ENCODE assay signal across 9 cellular contexts in the genomic region with DNA sequence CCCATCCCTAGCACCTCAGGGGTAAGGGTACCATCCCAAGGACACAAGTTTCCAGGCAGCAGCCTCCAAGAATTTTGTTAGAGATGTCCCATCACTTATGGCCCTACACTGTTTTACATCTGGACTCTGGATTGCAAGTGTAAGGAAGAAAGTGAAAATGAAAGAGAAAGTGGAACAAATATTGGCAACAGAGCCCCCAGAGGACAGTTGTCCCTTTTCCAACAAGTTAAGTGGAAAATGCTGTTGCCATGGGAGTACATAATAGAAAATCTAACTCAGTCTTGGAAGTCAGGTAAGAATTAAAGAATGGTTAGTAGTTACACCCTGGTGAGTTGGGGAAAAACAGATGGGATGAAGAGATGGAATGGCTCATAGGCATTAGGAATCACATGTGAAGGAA. TPM values are rescaled to one million over a fixed set of nuclear protein-coding genes. Genes with fewer than 3 reads are reported as not detected.
A peak's percentile ranks its signal among the peaks of the same experiment; 100 is the strongest.
DNase-seq lines count a peak whose midpoint lies in the region; ATAC-seq and TF ChIP-seq lines count a peak whose summit lies in the region.
"Had no signal": no experiment of that assay in that cellular context is flagged by ENCODE, and none has a peak within 500 bp of the region (broad histone marks: within the 10 kb centered on the region; RNA-seq: fewer than 3 reads in every experiment).

No MANE protein-coding gene starts in this region.

- no peaks in the 10 kb centered on the region for H3K27me3 ChIP-seq in thoracic aorta (replicated peaks; ENCODE audit: insufficient read depth)

- DNase-seq in activated naive CD4-positive, alpha-beta T cell treated with anti-CD3 and anti-CD28 coated beads, Interleukin-2, amount 50 U/mL, for 72 hours (ENCODE audit: low spot score in 2 of 2) = no peak
- no peak for DNase-seq in activated naive CD4-positive, alpha-beta T cell treated with Interleukin-2 at 50 U/mL for 16 hours
- peak; percentile 41 for DNase-seq in LHCN-M2 (ENCODE audit: low read depth)
- DNase-seq in dedifferentiated amniotic fluid mesenchymal stem cell (ENCODE audit: extremely low spot score) = peak; percentile 47
- DNase-seq in thoracic aorta (ENCODE audit: low spot score) = no peak
- DNase-seq in GDM1 (lab: John Stamatoyannopoulos, UW) = no peak
- DNase-seq in 8988T = no peak
- no peak for DNase-seq in HUDEP-2 (lab: John Stamatoyannopoulos, UW; ENCODE audit: unreplicated experiment in 76 of 76)

- no peak overlapping the region for H3K27ac ChIP-seq in thoracic aorta

- H3K9me3 ChIP-seq in thoracic aorta = no peaks in the 10 kb centered on the region
- H3K9me3 ChIP-seq: prostate gland had no signal

- peak in 1 of 2 donors; percentile 31 for ATAC-seq in activated naive CD4-positive, alpha-beta T cell treated with anti-CD3 and anti-CD28 coated beads, Interleukin-2, amount 50 U/mL, for 72 hours
- ATAC-seq in thoracic aorta (ENCODE audit: insufficient number of reproducible peaks, low FRiP score, low read depth) = no peak

- H3K36me3 Mint-ChIP-seq in activated naive CD4-positive, alpha-beta T cell treated with anti-CD3 and anti-CD28 coated beads, Interleukin-2, amount 50 U/mL, for 72 hours = peaks cover 10 to 18% of the 10 kb centered on the region in 2 donors

- TF ChIP-seq CTCF in thoracic aorta (IDR thresholded peaks at IDR 0.05) = no peak

- H3K4me1 ChIP-seq in thoracic aorta (ENCODE audit: control insufficient read depth in 1 of 2, low read depth in 2 of 2) = peaks cover 9 to 11% of the 10 kb centered on the region in 2 donors
- H3K4me1 ChIP-seq: prostate gland had no signal

- no peaks in the 10 kb centered on the region for H3K9me3 Mint-ChIP-seq in activated naive CD4-positive, alpha-beta T cell treated with anti-CD3 and anti-CD28 coated beads, Interleukin-2, amount 50 U/mL, for 72 hours

- H3K27ac Mint-ChIP-seq in activated naive CD4-positive, alpha-beta T cell treated with anti-CD3 and anti-CD28 coated beads, Interleukin-2, amount 50 U/mL, for 72 hours = peak overlapping the region; percentile 44 to 80

- H3K36me3 ChIP-seq in thoracic aorta = peaks cover 9% of the 10 kb centered on the region
- H3K36me3 ChIP-seq: prostate gland had no signal

- H3K4me3 ChIP-seq in thoracic aorta = peak overlapping the region; percentile 47
- H3K4me3 ChIP-seq: prostate gland had no signal

RNA-seq across cellular contexts. Expression of a gene that starts 50.6 kb away (rescaled TPM):
- 10 to 100 TPM; 22.6 to 27.3 TPM for total RNA-seq in activated naive CD4-positive, alpha-beta T cell treated with anti-CD3 and anti-CD28 coated beads, Interleukin-2, amount 50 U/mL, for 72 hours
- total RNA-seq in LHCN-M2 (2014; rRNA removed) (18.0 and 18.8 TPM in 2 replicates), thoracic aorta (10 to 100 TPM; 23.7 to 34.1 TPM)
- 3.1 TPM for polyA plus RNA-seq in LHCN-M2 (2012)

Comparison
In these comparisons a context has a peak if more than half of its experiments do, and no peak if none do; other contexts are left out.
1. DNase-seq: peak in LHCN-M2 (single experiment) and dedifferentiated amniotic fluid mesenchymal stem cell (single experiment); none in activated naive CD4-positive, alpha-beta T cell treated with anti-CD3 and anti-CD28 coated beads, Interleukin-2, amount 50 U/mL, for 72 hours (0 of 2), activated naive CD4-positive, alpha-beta T cell treated with Interleukin-2 at 50 U/mL for 16 hours (single experiment), thoracic aorta (single experiment), GDM1 (single experiment), 8988T (single experiment) and HUDEP-2 (0 of 76).